20 cellular contexts compared by ENCODE assay signal in the genomic region with DNA sequence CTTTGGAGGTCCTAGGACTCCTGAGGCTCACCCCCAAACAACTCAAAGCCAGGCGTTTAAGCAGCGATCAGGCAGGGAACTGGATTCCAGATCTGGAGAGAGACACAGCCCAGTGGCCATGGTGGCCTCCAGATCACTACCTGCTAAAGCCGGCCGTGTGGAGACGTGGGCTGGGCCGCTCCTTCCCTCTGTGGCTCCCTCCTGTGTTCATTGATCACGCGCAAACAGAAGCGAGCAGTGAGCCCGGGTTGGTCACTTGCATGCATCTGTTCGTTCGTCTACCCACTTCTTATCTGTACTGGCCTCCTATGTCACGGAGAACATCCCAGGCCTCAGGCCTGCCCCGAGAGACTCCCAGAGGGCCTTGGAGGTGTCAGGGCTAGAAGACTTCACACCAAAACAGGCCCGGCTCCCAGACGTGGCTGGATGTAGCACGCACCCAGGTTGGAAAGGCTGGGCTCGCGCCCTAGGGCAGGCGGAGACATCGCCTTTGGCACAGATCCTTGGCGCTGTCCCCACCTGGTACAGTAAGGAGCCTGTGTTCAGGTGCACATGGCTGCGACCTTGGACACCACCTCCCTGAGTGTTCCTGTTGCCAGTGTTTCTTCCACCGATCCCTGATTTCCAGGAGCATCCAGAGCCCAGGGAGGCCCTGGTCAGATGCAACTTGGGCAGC.
"Had no signal": no experiment of that assay in that cellular context is flagged by ENCODE, and none has a peak within 500 bp of the region (broad histone marks: within the 10 kb centered on the region; RNA-seq: fewer than 3 reads in every experiment).

No MANE protein-coding gene starts in this region.

- DNase-seq: effector CD4-positive, alpha-beta T cell; endodermal cell; erythroblast; foreskin keratinocyte; immature natural killer cell; left cardiac atrium; left ventricle myocardium inferior; lower lobe of right lung; naive B cell; sigmoid colon; stimulated activated CD4-positive, alpha-beta T cell treated with anti-CD3 and anti-CD28 coated beads, Interleukin-2, amount 100 ng/mL, for 24 hours; stimulated activated CD4-positive, alpha-beta T cell treated with anti-CD3 and anti-CD28 coated beads, Interleukin-4, amount 100 ng/mL, for 4 hours; stimulated activated naive B cell treated with anti-CD40 and anti-IgM and Interleukin-4, amounts not matched to agents 10 μg/mL and 1 μg/mL and 100 μg/mL, for 72 hours; stimulated activated naive CD8-positive, alpha-beta T cell treated with anti-CD3 and anti-CD28 coated beads, Interleukin-15, amount 100 ng/mL, for 72 hours; substantia nigra; uterus had no signal

- H3K9me3 ChIP-seq: left ventricle myocardium inferior, lower lobe of right lung, neutrophil, sigmoid colon, upper lobe of left lung, uterus had no signal

- H3K27ac ChIP-seq: foreskin keratinocyte, left ventricle myocardium inferior, lower lobe of right lung, neutrophil, sigmoid colon, skin epidermis, upper lobe of left lung, uterus had no signal

- ATAC-seq: foreskin keratinocyte; left cardiac atrium; lower lobe of right lung; stimulated activated naive B cell treated with anti-CD40 and anti-IgM and Interleukin-4, amounts not matched to agents 10 μg/mL and 1 μg/mL and 100 μg/mL, for 72 hours had no signal

- H3K36me3 ChIP-seq: left ventricle myocardium inferior, lower lobe of right lung, neutrophil, sigmoid colon, upper lobe of left lung, uterus had no signal

- H3K27me3 ChIP-seq: foreskin keratinocyte, neutrophil, upper lobe of left lung, uterus had no signal

- H3K4me1 ChIP-seq: foreskin keratinocyte, lower lobe of right lung, sigmoid colon, uterus had no signal

- H3K4me3 ChIP-seq: coronary artery, left ventricle myocardium inferior, lower lobe of right lung, sigmoid colon, skin epidermis, upper lobe of left lung, uterus had no signal
